Comparison of ENCODE assay signal across 1 cellular context in the genomic region with DNA sequence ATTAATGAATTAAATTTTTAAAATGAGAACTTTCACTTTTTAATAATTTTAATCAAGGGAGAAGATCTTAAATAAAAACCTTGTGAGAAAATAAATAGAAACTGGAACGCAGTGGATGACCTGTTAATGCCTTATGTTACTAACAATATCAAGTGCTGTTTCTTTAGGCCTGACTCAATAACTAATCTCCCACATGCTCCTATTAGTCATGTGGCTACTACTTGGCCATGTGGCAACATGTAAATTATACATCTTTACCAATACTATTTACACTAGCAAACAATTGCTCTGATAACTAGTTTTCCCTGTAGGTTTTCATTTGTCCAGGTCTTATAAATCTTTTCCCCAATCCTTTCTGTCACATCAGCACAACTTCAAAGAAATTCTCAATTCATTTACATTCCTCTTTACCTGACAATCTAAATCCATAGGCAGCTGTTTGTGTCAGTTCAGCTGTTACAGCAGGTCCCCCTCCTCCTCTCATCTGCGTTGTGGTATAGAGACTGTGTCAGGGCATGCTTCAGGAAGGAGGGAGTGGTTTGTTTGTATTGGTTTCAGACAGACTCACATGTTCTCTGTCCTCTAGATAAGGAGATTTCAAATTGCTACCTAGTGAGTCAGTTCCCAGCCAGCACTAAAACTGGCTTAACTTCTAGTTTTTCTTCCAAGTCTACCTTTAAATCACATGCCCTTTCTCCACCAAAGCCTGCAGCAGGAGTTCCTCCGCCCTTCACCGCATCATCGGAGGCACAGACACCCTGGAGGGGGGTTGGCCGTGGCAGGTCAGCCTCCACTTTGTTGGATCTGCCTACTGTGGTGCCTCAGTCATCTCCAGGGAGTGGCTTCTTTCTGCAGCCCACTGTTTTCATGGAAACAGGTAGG.
TF ChIP-seq lines count a peak whose summit lies in the region.

No MANE protein-coding gene starts in this region.

TF ChIP-seq in H1, 55 proteins besides CTCF, POLR2A, EP300 and RAD21:
- TF ChIP-seq CEBPB (IDR thresholded peaks at IDR 0.05; ENCODE audit: low read depth, low read length) (no peak), SIRT6 (IDR thresholded peaks at IDR 0.05; ENCODE audit: low read length) (no peak), CBX8 (IDR thresholded peaks at IDR 0.05; ENCODE audit: borderline replicate concordance, low read depth, low read length) (no peak), SP2 (IDR thresholded peaks at IDR 0.05; ENCODE audit: low read length) (no peak), SAP30 (IDR thresholded peaks at IDR 0.05; ENCODE audit: insufficient read depth, insufficient replicate concordance, low read length) (no peak), CBX5 (IDR thresholded peaks at IDR 0.05; ENCODE audit: low read depth, low read length) (no peak), GTF2F1 (IDR thresholded peaks at IDR 0.05; ENCODE audit: borderline replicate concordance, low read depth, low read length) (no peak), CHD7 (IDR thresholded peaks at IDR 0.05; ENCODE audit: insufficient replicate concordance, low read length) (no peak), RFX5 (IDR thresholded peaks at IDR 0.05; ENCODE audit: borderline replicate concordance, low read depth, low read length) (no peak), CHD1 (IDR thresholded peaks at IDR 0.05; ENCODE audit: low read depth, low read length) (no peak), EZH2 (IDR thresholded peaks at IDR 0.05; ENCODE audit: low read depth, low read length, severe bottlenecking) (no peak), SP1 (IDR thresholded peaks at IDR 0.05; ENCODE audit: low read depth, low read length) (no peak), NANOG (IDR thresholded peaks at IDR 0.05; ENCODE audit: insufficient read depth, low read depth, low read length, poor library complexity, severe bottlenecking) (no peak), ATF3 (IDR thresholded peaks at IDR 0.05; ENCODE audit: insufficient read depth, low read depth, low read length) (no peak), HDAC6 (IDR thresholded peaks at IDR 0.05; ENCODE audit: low read depth, low read length) (no peak)
- TF ChIP-seq, protein P1, sequence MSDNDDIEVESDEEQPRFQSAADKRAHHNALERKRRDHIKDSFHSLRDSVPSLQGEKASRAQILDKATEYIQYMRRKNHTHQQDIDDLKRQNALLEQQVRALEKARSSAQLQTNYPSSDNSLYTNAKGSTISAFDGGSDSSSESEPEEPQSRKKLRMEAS (IDR thresholded peaks at IDR 0.05): no peak
- TF ChIP-seq, protein P2, sequence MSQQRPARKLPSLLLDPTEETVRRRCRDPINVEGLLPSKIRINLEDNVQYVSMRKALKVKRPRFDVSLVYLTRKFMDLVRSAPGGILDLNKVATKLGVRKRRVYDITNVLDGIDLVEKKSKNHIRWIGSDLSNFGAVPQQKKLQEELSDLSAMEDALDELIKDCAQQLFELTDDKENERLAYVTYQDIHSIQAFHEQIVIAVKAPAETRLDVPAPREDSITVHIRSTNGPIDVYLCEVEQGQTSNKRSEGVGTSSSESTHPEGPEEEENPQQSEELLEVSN (IDR thresholded peaks at IDR 0.05): no peak
